8 cellular contexts compared by ENCODE assay signal in genomic region chr17:39952665-39953470, GRCh38. TPM values are rescaled to one million over a fixed set of nuclear protein-coding genes. Genes with fewer than 3 reads are reported as not detected.
DNase-seq lines count a peak whose midpoint lies in the region; ATAC-seq and TF ChIP-seq lines count a peak whose summit lies in the region.

No MANE protein-coding gene starts in this region.

- no peaks in the 10 kb centered on the region for H3K27me3 ChIP-seq in naive thymus-derived CD4-positive, alpha-beta T cell (ENCODE audit: control insufficient read depth in 2 of 2, insufficient read depth in 2 of 2, low read length in 2 of 2)

- no peak for TF ChIP-seq CTCF in fibroblast of mammary gland (conservative IDR thresholded peaks at IDR 0.05; ENCODE audit: control insufficient read depth, insufficient read depth, low read depth, low read length)

- intact Hi-C loops in activated T-helper 1 cell treated with anti-CD3 and anti-CD28 coated beads, Interleukin-12 subunit alpha, Interleukin-12 subunit beta, Interleukin-2, Interleukin-4 antibody, amounts not matched to agents 30 ng/mL and 10 ng/mL and 1 ng/mL, durations not matched to agents 14 hours and 24 hours and 36 hours (cut with micrococcal nuclease): loop anchor here (1.0 kb wide), 3 partner anchors 13 to 27 kb away; partner anchors contain the start of genes LRRC3C, ORMDL3 and PSMD3
- intact Hi-C loops in naive thymus-derived CD4-positive, alpha-beta T cell (cut with micrococcal nuclease): loop anchor here (1.0 to 2.0 kb wide), 8 partner anchors 26 to 330 kb away; partner anchors contain the start of genes PSMD3 (in 2 of the 2), LRRC3C (in 1 of the 2), MIEN1 (in 1 of the 2) and ORMDL3 (in 1 of the 2)

- H3K36me3 Mint-ChIP-seq in activated T-helper 1 cell treated with anti-CD3 and anti-CD28 coated beads, Interleukin-12 subunit alpha, Interleukin-12 subunit beta, Interleukin-2, Interleukin-4 antibody, amounts not matched to agents 30 ng/mL and 10 ng/mL and 1 ng/mL, durations not matched to agents 14 hours and 24 hours and 36 hours (ENCODE audit: low read depth): no peaks in the 10 kb centered on the region
- no peaks in the 10 kb centered on the region for H3K36me3 Mint-ChIP-seq in naive thymus-derived CD4-positive, alpha-beta T cell
- peaks cover 5% of the 10 kb centered on the region for H3K36me3 Mint-ChIP-seq in stimulated activated effector memory CD8-positive, alpha-beta T cell treated with anti-CD3 and anti-CD28 coated beads, Interleukin-12 subunit alpha, Interleukin-12 subunit beta, amount 100 ng/mL, for 72 hours

- peaks cover 3% of the 10 kb centered on the region for H3K27me3 Mint-ChIP-seq in activated T-helper 1 cell treated with anti-CD3 and anti-CD28 coated beads, Interleukin-12 subunit alpha, Interleukin-12 subunit beta, Interleukin-2, Interleukin-4 antibody, amounts not matched to agents 30 ng/mL and 10 ng/mL and 1 ng/mL, durations not matched to agents 14 hours and 24 hours and 36 hours (ENCODE audit: insufficient read depth)
- peaks cover 0 to 7% (median 0%) of the 10 kb centered on the region in 5 donors for H3K27me3 Mint-ChIP-seq in naive thymus-derived CD4-positive, alpha-beta T cell

- H3K36me3 ChIP-seq in naive thymus-derived CD4-positive, alpha-beta T cell (ENCODE audit: control insufficient read depth in 2 of 3, insufficient read depth in 3 of 3, low read length in 3 of 3): no peaks in the 10 kb centered on the region

- H3K4me1 ChIP-seq in naive thymus-derived CD4-positive, alpha-beta T cell (ENCODE audit: control insufficient read depth in 2 of 2, insufficient read depth in 2 of 2, low read length in 2 of 2): peaks cover 5 to 18% of the 10 kb centered on the region in 2 donors

- CTCF ChIA-PET in naive thymus-derived CD4-positive, alpha-beta T cell (lab: Charles Lee): interaction anchor here (1.0 kb wide), 1 partner anchor 25 kb away, joined by 3 read pairs; the partner anchor contains the start of genes LRRC3C and ORMDL3

- H3K27ac ChIP-seq in naive thymus-derived CD4-positive, alpha-beta T cell (ENCODE audit: low read depth, low read length): peak overlapping the region; percentile 74

- DNase-seq in DMS 273 treated with DMSO at 0.1 percent for 48 hours (lab: John Stamatoyannopoulos, UW): peak; percentile 82
- peak; percentile 82 for DNase-seq in Jurkat, Clone E6-1 (ENCODE audit: low read depth, low spot score)
- DNase-seq in activated T-helper 1 cell treated with anti-CD3 and anti-CD28 coated beads, Interleukin-12 subunit alpha, Interleukin-12 subunit beta, Interleukin-2, Interleukin-4 antibody, amounts not matched to agents 30 ng/mL and 10 ng/mL and 1 ng/mL, durations not matched to agents 14 hours and 24 hours and 36 hours (ENCODE audit: low spot score): peak; percentile 79
- DNase-seq in fibroblast of mammary gland (ENCODE audit: low read depth): peak; percentile 92
- peak; percentile 81 to 98 (median 90) for DNase-seq in naive thymus-derived CD4-positive, alpha-beta T cell
- peak; percentile 76 to 96 for DNase-seq in stimulated activated effector memory CD8-positive, alpha-beta T cell treated with anti-CD3 and anti-CD28 coated beads, Interleukin-12 subunit alpha, Interleukin-12 subunit beta, amount 100 ng/mL, for 72 hours (ENCODE audit: low spot score in 2 of 2)

- H3K9me3 Mint-ChIP-seq in activated T-helper 1 cell treated with anti-CD3 and anti-CD28 coated beads, Interleukin-12 subunit alpha, Interleukin-12 subunit beta, Interleukin-2, Interleukin-4 antibody, amounts not matched to agents 30 ng/mL and 10 ng/mL and 1 ng/mL, durations not matched to agents 14 hours and 24 hours and 36 hours: no peaks in the 10 kb centered on the region
- H3K9me3 Mint-ChIP-seq in naive thymus-derived CD4-positive, alpha-beta T cell: no peaks in the 10 kb centered on the region
- no peaks in the 10 kb centered on the region for H3K9me3 Mint-ChIP-seq in stimulated activated effector memory CD8-positive, alpha-beta T cell treated with anti-CD3 and anti-CD28 coated beads, Interleukin-12 subunit alpha, Interleukin-12 subunit beta, amount 100 ng/mL, for 72 hours

- peak overlapping the region; percentile 63 for H3K4me3 ChIP-seq in Jurkat, Clone E6-1 (ENCODE audit: low read length)
- H3K4me3 ChIP-seq in fibroblast of mammary gland (ENCODE audit: control insufficient read depth, low read depth, low read length): peak overlapping the region; percentile 44
- H3K4me3 ChIP-seq in naive thymus-derived CD4-positive, alpha-beta T cell (ENCODE audit: low read length): peak overlapping the region; percentile 71

- H3K4me3 Mint-ChIP-seq in activated T-helper 1 cell treated with anti-CD3 and anti-CD28 coated beads, Interleukin-12 subunit alpha, Interleukin-12 subunit beta, Interleukin-2, Interleukin-4 antibody, amounts not matched to agents 30 ng/mL and 10 ng/mL and 1 ng/mL, durations not matched to agents 14 hours and 24 hours and 36 hours: peak overlapping the region; percentile 79
- peak overlapping the region; percentile 68 to 93 (median 82) for H3K4me3 Mint-ChIP-seq in naive thymus-derived CD4-positive, alpha-beta T cell
- peak overlapping the region; percentile 77 for H3K4me3 Mint-ChIP-seq in stimulated activated effector memory CD8-positive, alpha-beta T cell treated with anti-CD3 and anti-CD28 coated beads, Interleukin-12 subunit alpha, Interleukin-12 subunit beta, amount 100 ng/mL, for 72 hours

- POLR2A ChIA-PET in naive thymus-derived CD4-positive, alpha-beta T cell (lab: Charles Lee): interaction anchor here (0.6 to 3.6 kb wide), 5 partner anchors 11 to 265 kb away, joined by 3 to 21 read pairs (median 4); partner anchors contain the start of genes LRRC3C, ORMDL3, PGAP3 and PSMD3

- H3K4me1 Mint-ChIP-seq in activated T-helper 1 cell treated with anti-CD3 and anti-CD28 coated beads, Interleukin-12 subunit alpha, Interleukin-12 subunit beta, Interleukin-2, Interleukin-4 antibody, amounts not matched to agents 30 ng/mL and 10 ng/mL and 1 ng/mL, durations not matched to agents 14 hours and 24 hours and 36 hours (ENCODE audit: low read depth): peaks cover 38% of the 10 kb centered on the region
- H3K4me1 Mint-ChIP-seq in naive thymus-derived CD4-positive, alpha-beta T cell: peaks cover 1 to 43% (median 27%) of the 10 kb centered on the region in 7 donors
- peaks cover 14% of the 10 kb centered on the region for H3K4me1 Mint-ChIP-seq in stimulated activated effector memory CD8-positive, alpha-beta T cell treated with anti-CD3 and anti-CD28 coated beads, Interleukin-12 subunit alpha, Interleukin-12 subunit beta, amount 100 ng/mL, for 72 hours

- H3K9me3 ChIP-seq in naive thymus-derived CD4-positive, alpha-beta T cell (ENCODE audit: control insufficient read depth in 2 of 3, low read length in 3 of 3): no peaks in the 10 kb centered on the region

- ATAC-seq in GM21528 (IDR thresholded peaks at IDR 0.05; ENCODE audit: low FRiP score, unreplicated experiment): peak; percentile 67
- peak; percentile 94 for ATAC-seq in naive thymus-derived CD4-positive, alpha-beta T cell
- peak; percentile 89 for ATAC-seq in stimulated activated effector memory CD8-positive, alpha-beta T cell treated with anti-CD3 and anti-CD28 coated beads, Interleukin-12 subunit alpha, Interleukin-12 subunit beta, amount 100 ng/mL, for 72 hours

- peak overlapping the region; percentile 77 for H3K27ac Mint-ChIP-seq in activated T-helper 1 cell treated with anti-CD3 and anti-CD28 coated beads, Interleukin-12 subunit alpha, Interleukin-12 subunit beta, Interleukin-2, Interleukin-4 antibody, amounts not matched to agents 30 ng/mL and 10 ng/mL and 1 ng/mL, durations not matched to agents 14 hours and 24 hours and 36 hours
- peak overlapping the region; percentile 28 to 87 (median 72) for H3K27ac Mint-ChIP-seq in naive thymus-derived CD4-positive, alpha-beta T cell
- peak overlapping the region; percentile 82 for H3K27ac Mint-ChIP-seq in stimulated activated effector memory CD8-positive, alpha-beta T cell treated with anti-CD3 and anti-CD28 coated beads, Interleukin-12 subunit alpha, Interleukin-12 subunit beta, amount 100 ng/mL, for 72 hours

RNA-seq across cellular contexts. Expression of gene GSDMA, which starts 9.9 kb away (rescaled TPM):
- not detected for polyA plus RNA-seq in Jurkat, Clone E6-1 (2012; ENCODE audit: insufficient read depth, insufficient read length)
- not detected for polyA plus RNA-seq in PFSK-1 (2012; ENCODE audit: insufficient read length, low read depth)
- total RNA-seq in activated T-helper 1 cell treated with anti-CD3 and anti-CD28 coated beads, Interleukin-12 subunit alpha, Interleukin-12 subunit beta, Interleukin-2, Interleukin-4 antibody, amounts not matched to agents 30 ng/mL and 10 ng/mL and 1 ng/mL, durations not matched to agents 14 hours and 24 hours and 36 hours: 0.42 and 0.73 TPM in 2 replicates
- total RNA-seq in naive thymus-derived CD4-positive, alpha-beta T cell: 1 to 10 TPM in 1 of 5 experiments, under 1 TPM in 2, not detected in 2; 0.22 to 2.4 (median 0.75) TPM
- polyA plus RNA-seq in naive thymus-derived CD4-positive, alpha-beta T cell: under 1 TPM; 0.61 to 0.69 TPM

RNA-seq across cellular contexts. Expression of gene LRRC3C, which starts 25.3 kb away (rescaled TPM):
- polyA plus RNA-seq in Jurkat, Clone E6-1 (2012; ENCODE audit: insufficient read depth, insufficient read length): not detected
- not detected for polyA plus RNA-seq in PFSK-1 (2012; ENCODE audit: insufficient read length, low read depth)
- not detected in 2 replicates for total RNA-seq in activated T-helper 1 cell treated with anti-CD3 and anti-CD28 coated beads, Interleukin-12 subunit alpha, Interleukin-12 subunit beta, Interleukin-2, Interleukin-4 antibody, amounts not matched to agents 30 ng/mL and 10 ng/mL and 1 ng/mL, durations not matched to agents 14 hours and 24 hours and 36 hours
- total RNA-seq in naive thymus-derived CD4-positive, alpha-beta T cell: under 1 TPM in 1 of 5 experiments, not detected in 4; 0.27 TPM
- not detected for polyA plus RNA-seq in naive thymus-derived CD4-positive, alpha-beta T cell

RNA-seq across cellular contexts. Expression of gene ORMDL3, which starts 25.5 kb away (rescaled TPM):
- polyA plus RNA-seq in Jurkat, Clone E6-1 (2012; ENCODE audit: insufficient read depth, insufficient read length): 88.5 TPM
- polyA plus RNA-seq in PFSK-1 (2012; ENCODE audit: insufficient read length, low read depth): 47.9 TPM
- total RNA-seq in activated T-helper 1 cell treated with anti-CD3 and anti-CD28 coated beads, Interleukin-12 subunit alpha, Interleukin-12 subunit beta, Interleukin-2, Interleukin-4 antibody, amounts not matched to agents 30 ng/mL and 10 ng/mL and 1 ng/mL, durations not matched to agents 14 hours and 24 hours and 36 hours: 70.8 and 77.4 TPM in 2 replicates
- total RNA-seq in naive thymus-derived CD4-positive, alpha-beta T cell: 100 to 1,000 TPM in 3 of 5 experiments, 10 to 100 TPM in 2; 77.6 to 205 (median 110) TPM
- 100 to 1,000 TPM; 167 to 197 TPM for polyA plus RNA-seq in naive thymus-derived CD4-positive, alpha-beta T cell

RNA-seq across cellular contexts. Expression of gene PSMD3, which starts 27.7 kb away (rescaled TPM):
- 227 TPM for polyA plus RNA-seq in Jurkat, Clone E6-1 (2012; ENCODE audit: insufficient read depth, insufficient read length)
- polyA plus RNA-seq in PFSK-1 (2012; ENCODE audit: insufficient read length, low read depth): 338 TPM
- 191 and 201 TPM in 2 replicates for total RNA-seq in activated T-helper 1 cell treated with anti-CD3 and anti-CD28 coated beads, Interleukin-12 subunit alpha, Interleukin-12 subunit beta, Interleukin-2, Interleukin-4 antibody, amounts not matched to agents 30 ng/mL and 10 ng/mL and 1 ng/mL, durations not matched to agents 14 hours and 24 hours and 36 hours
- 100 to 1,000 TPM in 1 of 5 experiments, 10 to 100 TPM in 4; 55.7 to 111 (median 68.9) TPM for total RNA-seq in naive thymus-derived CD4-positive, alpha-beta T cell
- 10 to 100 TPM; 44.6 to 53.1 TPM for polyA plus RNA-seq in naive thymus-derived CD4-positive, alpha-beta T cell

RNA-seq across cellular contexts. Expression of gene GSDMB, which starts 34.4 kb away (rescaled TPM):
- 12.3 TPM for polyA plus RNA-seq in Jurkat, Clone E6-1 (2012; ENCODE audit: insufficient read depth, insufficient read length)
- 3.6 TPM for polyA plus RNA-seq in PFSK-1 (2012; ENCODE audit: insufficient read length, low read depth)
- 23.8 and 27.4 TPM in 2 replicates for total RNA-seq in activated T-helper 1 cell treated with anti-CD3 and anti-CD28 coated beads, Interleukin-12 subunit alpha, Interleukin-12 subunit beta, Interleukin-2, Interleukin-4 antibody, amounts not matched to agents 30 ng/mL and 10 ng/mL and 1 ng/mL, durations not matched to agents 14 hours and 24 hours and 36 hours
- total RNA-seq in naive thymus-derived CD4-positive, alpha-beta T cell: 10 to 100 TPM; 25.6 to 92.4 (median 53.8) TPM
- 1 to 10 TPM; 1.7 to 2.1 TPM for polyA plus RNA-seq in naive thymus-derived CD4-positive, alpha-beta T cell

Comparison
In these comparisons a context has a peak if more than half of its experiments do, and no peak if none do; other contexts are left out.
1. Peak in every context shown above with its lines: DNase-seq, ATAC-seq, H3K4me3 ChIP-seq and H3K27ac ChIP-seq.